In genomic region chr6:815348-815738, GRCh38 we compare ENCODE assay signal across 18 cellular contexts.
DNase-seq lines count a peak whose midpoint lies in the region; ATAC-seq and TF ChIP-seq lines count a peak whose summit lies in the region.
"Had no signal": no experiment of that assay in that cellular context is flagged by ENCODE, and none has a peak within 500 bp of the region (broad histone marks: within the 10 kb centered on the region; RNA-seq: fewer than 3 reads in every experiment).

No MANE protein-coding gene starts in this region.

- H3K4me1 Mint-ChIP-seq in endothelial cell (ENCODE audit: unreplicated experiment): peaks cover 5% of the 10 kb centered on the region
- peaks cover 25% of the 10 kb centered on the region for H3K4me1 Mint-ChIP-seq in activated CD8-positive, alpha-beta T cell treated with anti-CD3 and anti-CD28 coated beads for 36 hours (ENCODE audit: low read depth)
- H3K4me1 Mint-ChIP-seq: central memory CD8-positive, alpha-beta T cell had no signal

- H3K79me2 ChIP-seq in PC-3 (ENCODE audit: low read length): no peaks in the 10 kb centered on the region
- H3K79me2 ChIP-seq: parathyroid adenoma had no signal

- intact Hi-C loops in PC-3 (cut with micrococcal nuclease): no loop called here
- intact Hi-C loops in activated CD8-positive, alpha-beta T cell treated with anti-CD3 and anti-CD28 coated beads for 36 hours (cut with micrococcal nuclease): no loop called here
- intact Hi-C loops in sciatic nerve (cut with DNase I): no loop called here

- no peaks in the 10 kb centered on the region for H3K9me3 ChIP-seq in PC-3 (ENCODE audit: low read length)
- no peaks in the 10 kb centered on the region for H3K9me3 ChIP-seq in skeletal muscle tissue (ENCODE audit: control insufficient read depth in 3 of 3, low read length in 3 of 3)

- DNase-seq in NCI-H82 (lab: John Stamatoyannopoulos, UW) (peak; percentile 12), NCI-H82 treated with DMSO at 0.1 percent for 48 hours (lab: John Stamatoyannopoulos, UW; ENCODE audit: unreplicated experiment) (no peak), PC-3 (no peak), endothelial cell (ENCODE audit: low spot score) (peak; percentile 18), NCI-H2107 (lab: John Stamatoyannopoulos, UW) (no peak), sciatic nerve (ENCODE audit: low spot score) (no peak)
- DNase-seq in activated CD8-positive, alpha-beta T cell treated with anti-CD3 and anti-CD28 coated beads for 36 hours: no peak
- DNase-seq: activated CD4-positive, alpha-beta T cell treated with anti-CD3 and anti-CD28 coated beads for 4 hours; activated naive CD8-positive, alpha-beta T cell treated with anti-CD3 and anti-CD28 coated beads, Interleukin-2, amount 10 ng/mL, durations not matched to agents 7 days and 5 days; CD8-positive, alpha-beta T cell; islet precursor cell; NCI-H1048; NCI-H748 treated with DMSO at 0.1 percent for 48 hours; substantia nigra; T-helper 17 cell had no signal

- no peaks in the 10 kb centered on the region for H3K9me3 Mint-ChIP-seq in endothelial cell (ENCODE audit: unreplicated experiment)
- H3K9me3 Mint-ChIP-seq in activated CD8-positive, alpha-beta T cell treated with anti-CD3 and anti-CD28 coated beads for 36 hours: no peaks in the 10 kb centered on the region
- H3K9me3 Mint-ChIP-seq: activated naive CD8-positive, alpha-beta T cell treated with anti-CD3 and anti-CD28 coated beads, Interleukin-2, amount 10 ng/mL, durations not matched to agents 7 days and 5 days; CD8-positive, alpha-beta T cell; central memory CD8-positive, alpha-beta T cell had no signal

- H3K36me3 Mint-ChIP-seq in endothelial cell (ENCODE audit: low read depth, unreplicated experiment): no peaks in the 10 kb centered on the region
- no peaks in the 10 kb centered on the region for H3K36me3 Mint-ChIP-seq in activated CD8-positive, alpha-beta T cell treated with anti-CD3 and anti-CD28 coated beads for 36 hours (ENCODE audit: low read depth)
- H3K36me3 Mint-ChIP-seq: activated naive CD8-positive, alpha-beta T cell treated with anti-CD3 and anti-CD28 coated beads, Interleukin-2, amount 10 ng/mL, durations not matched to agents 7 days and 5 days; CD8-positive, alpha-beta T cell had no signal

- peak; percentile 37 for TF ChIP-seq CTCF in PC-3 (conservative IDR thresholded peaks at IDR 0.05; ENCODE audit: low read depth, low read length)
- no peak for TF ChIP-seq CTCF in endothelial cell (IDR thresholded peaks at IDR 0.05; ENCODE audit: unreplicated experiment)
- TF ChIP-seq CTCF in activated CD8-positive, alpha-beta T cell treated with anti-CD3 and anti-CD28 coated beads for 36 hours (IDR thresholded peaks at IDR 0.05): no peak

- POLR2A ChIA-PET in PC-3 (lab: Charles Lee; ENCODE audit: unreplicated experiment): no interaction called here
- POLR2A ChIA-PET in activated CD8-positive, alpha-beta T cell treated with anti-CD3 and anti-CD28 coated beads for 36 hours (lab: Charles Lee): no interaction called here

- H3K27me3 Mint-ChIP-seq in endothelial cell (ENCODE audit: unreplicated experiment): peaks cover 4% of the 10 kb centered on the region
- peaks cover 5% of the 10 kb centered on the region for H3K27me3 Mint-ChIP-seq in activated CD8-positive, alpha-beta T cell treated with anti-CD3 and anti-CD28 coated beads for 36 hours

- H3K36me3 ChIP-seq in PC-3 (ENCODE audit: low read depth, low read length) (no peaks in the 10 kb centered on the region), skeletal muscle tissue (ENCODE audit: control insufficient read depth in 3 of 3, insufficient read depth in 3 of 3, low read length in 3 of 3) (peaks cover 0 to 7% (median 5%) of the 10 kb centered on the region in 3 donors)

- no peak overlapping the region for H3K27ac Mint-ChIP-seq in endothelial cell (ENCODE audit: unreplicated experiment)
- no peak overlapping the region for H3K27ac Mint-ChIP-seq in activated CD8-positive, alpha-beta T cell treated with anti-CD3 and anti-CD28 coated beads for 36 hours
- H3K27ac Mint-ChIP-seq: activated naive CD8-positive, alpha-beta T cell treated with anti-CD3 and anti-CD28 coated beads, Interleukin-2, amount 10 ng/mL, durations not matched to agents 7 days and 5 days; CD8-positive, alpha-beta T cell; T-helper 17 cell had no signal

- H3K4me3 ChIP-seq in PC-3 (ENCODE audit: low read length): no peak overlapping the region
- no peak overlapping the region for H3K4me3 ChIP-seq in skeletal muscle tissue (ENCODE audit: low read length in 3 of 3)

- H2AFZ ChIP-seq in PC-3 (ENCODE audit: low read length): no peak overlapping the region
- H2AFZ ChIP-seq: parathyroid adenoma had no signal

- no peaks in the 10 kb centered on the region for H3F3A ChIP-seq in PC-3 (ENCODE audit: low read length, unreplicated experiment)

- no peak for ATAC-seq in PC-3
- no peak for ATAC-seq in activated CD8-positive, alpha-beta T cell treated with anti-CD3 and anti-CD28 coated beads for 36 hours
- no peak for ATAC-seq in sciatic nerve
- ATAC-seq: CD8-positive, alpha-beta T cell; T-helper 17 cell had no signal

- H4K20me1 ChIP-seq in PC-3 (ENCODE audit: low read length): no peaks in the 10 kb centered on the region

- H3K4me1 ChIP-seq in PC-3 (ENCODE audit: insufficient read depth, low read length): no peaks in the 10 kb centered on the region
- H3K4me1 ChIP-seq in skeletal muscle tissue (ENCODE audit: control insufficient read depth in 3 of 3, insufficient read depth in 3 of 3, low read length in 3 of 3): peaks cover 6 to 11% (median 7%) of the 10 kb centered on the region in 3 donors
- H3K4me1 ChIP-seq: parathyroid adenoma had no signal

- no peaks in the 10 kb centered on the region for H3K9me2 ChIP-seq in PC-3 (replicated peaks; ENCODE audit: low read length)

- H3K27me3 ChIP-seq in PC-3 (ENCODE audit: low read length) (peaks cover 82% of the 10 kb centered on the region), skeletal muscle tissue (ENCODE audit: control insufficient read depth in 3 of 3, insufficient read depth in 3 of 3, low read length in 3 of 3) (peaks cover 0 to 3% (median 0%) of the 10 kb centered on the region in 3 donors)

- H3K4me3 Mint-ChIP-seq in endothelial cell (ENCODE audit: unreplicated experiment): no peak overlapping the region
- no peak overlapping the region for H3K4me3 Mint-ChIP-seq in activated CD8-positive, alpha-beta T cell treated with anti-CD3 and anti-CD28 coated beads for 36 hours
- H3K4me3 Mint-ChIP-seq: activated naive CD8-positive, alpha-beta T cell treated with anti-CD3 and anti-CD28 coated beads, Interleukin-2, amount 10 ng/mL, durations not matched to agents 7 days and 5 days; CD8-positive, alpha-beta T cell; central memory CD8-positive, alpha-beta T cell; T-helper 17 cell had no signal

- H3K27ac ChIP-seq in PC-3 (ENCODE audit: low read length): no peak overlapping the region
- H3K27ac ChIP-seq in skeletal muscle tissue (ENCODE audit: low read depth, low read length): peak overlapping the region; percentile 51
- H3K27ac ChIP-seq: parathyroid adenoma had no signal

- H3K9ac ChIP-seq in PC-3 (ENCODE audit: low read length): no peak overlapping the region
- no peak overlapping the region for H3K9ac ChIP-seq in skeletal muscle tissue (ENCODE audit: low read depth in 1 of 3, low read length in 3 of 3)
- H3K9ac ChIP-seq: parathyroid adenoma had no signal

- BruUV-seq in PC-3 (replicated peaks; lab: Mats Ljungman, UMichigan): no TSS peak

- H3K4me2 ChIP-seq in PC-3 (ENCODE audit: low read length): no peak overlapping the region

- CTCF ChIA-PET in PC-3 (lab: Charles Lee): no interaction called here
- CTCF ChIA-PET in activated CD8-positive, alpha-beta T cell treated with anti-CD3 and anti-CD28 coated beads for 36 hours (lab: Charles Lee): interaction anchor here (2.8 kb wide), 1 partner anchor 17 kb away, joined by 14 read pairs; no protein-coding TSS in a partner anchor

Comparison
In these comparisons a context has a peak if more than half of its experiments do, and no peak if none do; other contexts are left out.
1. DNase-seq: peak in NCI-H82 (single experiment) and endothelial cell (single experiment); none in NCI-H82 treated with DMSO at 0.1 percent for 48 hours (single experiment), PC-3 (single experiment), activated CD8-positive, alpha-beta T cell treated with anti-CD3 and anti-CD28 coated beads for 36 hours (single experiment), NCI-H2107 (single experiment) and sciatic nerve (single experiment).